8 cellular contexts compared by ENCODE assay signal in the genomic region with DNA sequence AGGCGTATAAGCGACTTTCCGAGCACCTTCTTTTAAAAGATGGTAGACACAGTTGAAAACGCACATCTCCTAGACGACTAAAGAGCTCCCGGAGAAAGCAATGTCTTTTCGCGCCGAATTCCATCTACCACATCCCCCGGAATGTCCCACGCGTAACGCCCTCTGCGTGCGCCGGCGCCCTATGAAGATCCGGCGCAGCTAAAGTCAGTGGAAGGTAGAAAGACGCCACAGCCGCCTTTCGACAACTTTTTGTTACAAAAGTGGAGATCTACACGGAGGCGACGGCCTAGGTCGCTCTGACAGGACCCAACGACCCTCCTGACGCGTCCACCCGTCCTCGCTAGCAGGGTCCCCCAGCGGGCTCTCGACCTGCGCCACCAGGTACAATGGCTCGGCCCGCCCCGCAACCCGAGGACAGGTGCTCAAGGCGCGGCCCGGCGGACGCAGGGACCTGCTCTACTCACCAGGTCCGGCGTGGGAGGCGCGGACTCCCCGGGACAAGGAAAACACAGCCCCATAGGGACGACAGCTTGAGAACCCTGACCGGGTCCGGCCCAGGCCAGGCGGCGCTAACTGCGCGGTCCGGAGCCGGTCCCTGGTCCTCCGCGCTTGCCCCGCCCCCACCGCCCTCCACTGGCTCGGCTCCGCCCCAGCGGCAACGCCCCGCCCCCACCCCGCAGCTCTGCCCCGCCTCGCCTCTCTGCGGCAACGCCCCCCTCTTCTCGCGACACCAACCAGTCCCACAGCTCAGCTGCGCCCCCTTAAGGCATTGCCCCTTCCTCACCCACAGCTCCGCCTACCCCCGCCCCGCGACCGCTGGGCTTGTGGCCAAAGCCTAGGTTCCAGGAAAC. TPM values are rescaled to one million over a fixed set of nuclear protein-coding genes. Genes with fewer than 3 reads are reported as not detected.
DNase-seq lines count a peak whose midpoint lies in the region; ATAC-seq, FAIRE-seq and TF ChIP-seq lines count a peak whose summit lies in the region.

A gene with protein sequence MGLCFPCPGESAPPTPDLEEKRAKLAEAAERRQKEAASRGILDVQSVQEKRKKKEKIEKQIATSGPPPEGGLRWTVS (minus strand): TSS at position 571 of the 851 bp plus-strand sequence. CDS start 53 bp downstream, at position 518.

- peak within 1 kb of the TSS; percentile 85 for H3K4me3 Mint-ChIP-seq in Calu3 (ENCODE audit: low read depth, unreplicated experiment)

- peaks cover 13% of the 10 kb centered on the region for H3K36me3 Mint-ChIP-seq in Calu3 (ENCODE audit: insufficient read depth, unreplicated experiment)

- TF ChIP-seq CTCF in Calu3 (IDR thresholded peaks at IDR 0.05; ENCODE audit: unreplicated experiment) (peak; percentile 75), OCI-LY1 (IDR thresholded peaks at IDR 0.05; ENCODE audit: low read length) (peak; percentile 71), epithelial cell of esophagus (IDR thresholded peaks at IDR 0.05; ENCODE audit: insufficient read depth, low read depth, low read length, missing control alignments) (peak; percentile 61)

- no peaks in the 10 kb centered on the region for H3K9me2 ChIP-seq in OCI-LY1 (ENCODE audit: low read depth, low read length)

- H3K9me3 Mint-ChIP-seq in Calu3 (ENCODE audit: low read depth, unreplicated experiment): no peaks in the 10 kb centered on the region

- H3F3A ChIP-seq in OCI-LY1 (ENCODE audit: insufficient read depth, low read length): no peaks in the 10 kb centered on the region

- FAIRE-seq in HTR-8/SVneo (lab: Jason Lieb, UNC): peak; percentile 97

- H3K27ac ChIP-seq in OCI-LY1 (ENCODE audit: low read depth, low read length, poor library complexity, severe bottlenecking): no peak within 1 kb of the TSS

- peaks cover 12% of the 10 kb centered on the region for H3K4me1 Mint-ChIP-seq in Calu3 (ENCODE audit: low read depth, unreplicated experiment)

- peak; percentile 93 for ATAC-seq in GM21381 (IDR thresholded peaks at IDR 0.05; ENCODE audit: unreplicated experiment)

- H3K4me3 ChIP-seq in OCI-LY1 (ENCODE audit: low read depth, low read length, poor library complexity, severe bottlenecking) (peak within 1 kb of the TSS; percentile 70), epithelial cell of esophagus (ENCODE audit: low read length) (peak within 1 kb of the TSS; percentile 75), mononuclear cell (ENCODE audit: low read length) (peak within 1 kb of the TSS; percentile 79)

- DNase-seq in Calu3 (peak; percentile 98), HTR-8/SVneo (ENCODE audit: insufficient read length, low spot score) (peak; percentile 82), activated T-cell treated with anti-CD3 and anti-CD28 coated beads for 24 hours (ENCODE audit: low read depth) (peak; percentile 88), epithelial cell of esophagus (ENCODE audit: low read depth) (peak; percentile 93)
- peak; percentile 92 to 93 for DNase-seq in stimulated activated CD8-positive, alpha-beta memory T cell treated with anti-CD3 and anti-CD28 coated beads, Interleukin-2, amount 100 ng/mL, for 48 hours (ENCODE audit: low read depth in 2 of 2)

- BruUV-seq in Calu3 (replicated peaks; lab: Mats Ljungman, UMichigan): no TSS peak

- H3K79me2 ChIP-seq in OCI-LY1 (ENCODE audit: insufficient read depth, low read length): 0 out of 2 replicates have a peak, but pooled peaks cover 3% of the 10 kb centered on the region

- H3K4me1 ChIP-seq in OCI-LY1 (ENCODE audit: insufficient read depth, low read length, severe bottlenecking): peaks cover 15% of the 10 kb centered on the region
- peaks cover 10% of the 10 kb centered on the region for H3K4me1 ChIP-seq in mononuclear cell (ENCODE audit: insufficient read depth, low read length)

- H3K9ac ChIP-seq in OCI-LY1 (ENCODE audit: low read length): peak within 1 kb of the TSS; percentile 67

- CTCF ChIA-PET in Calu3 (lab: Charles Lee): interaction anchor here (0.5 to 1.9 kb wide), 13 partner anchors 37 to 1562 kb away, joined by 3 to 7 read pairs (median 3); no protein-coding TSS in a partner anchor

- intact Hi-C loops in Calu3 (cut with micrococcal nuclease; ENCODE audit: unreplicated experiment): loop anchor here (1.0 to 2.0 kb wide), 2 partner anchors 37 to 41 kb away; no protein-coding TSS in a partner anchor

- peak within 1 kb of the TSS; percentile 28; the same call in 1 of the 2 replicates for H2AFZ ChIP-seq in OCI-LY1 (ENCODE audit: low read length)

- peak within 1 kb of the TSS; percentile 66 for H3K4me2 ChIP-seq in OCI-LY1 (ENCODE audit: low read length)

- H3K27me3 Mint-ChIP-seq in Calu3 (ENCODE audit: unreplicated experiment): no peaks in the 10 kb centered on the region

- H3K9me3 ChIP-seq in OCI-LY1 (ENCODE audit: low read length): no peaks in the 10 kb centered on the region
- H3K9me3 ChIP-seq in mononuclear cell (ENCODE audit: low read depth, low read length): no peaks in the 10 kb centered on the region

- peak within 1 kb of the TSS; percentile 80 for H3K27ac Mint-ChIP-seq in Calu3 (ENCODE audit: unreplicated experiment)

- no peaks in the 10 kb centered on the region for H3K27me3 ChIP-seq in OCI-LY1 (ENCODE audit: insufficient read depth, low read length)
- H3K27me3 ChIP-seq in mononuclear cell (ENCODE audit: insufficient read depth, low read length): no peaks in the 10 kb centered on the region

- peaks cover 16% of the 10 kb centered on the region for H3K36me3 ChIP-seq in OCI-LY1 (ENCODE audit: insufficient read depth, low read length)

- no peaks in the 10 kb centered on the region for H4K20me1 ChIP-seq in OCI-LY1 (ENCODE audit: insufficient read depth, low read length)

RNA-seq across cellular contexts. Expression of the gene that starts here (rescaled TPM):
- total RNA-seq in Calu3 (2022): 39.1 and 49.9 TPM in 2 replicates
- total RNA-seq in mononuclear cell: 27.4 TPM
